ENCODE assay signal across 20 cellular contexts in genomic region chr17:53626286-53626685, GRCh38.
DNase-seq lines count a peak whose midpoint lies in the region; ATAC-seq and TF ChIP-seq lines count a peak whose summit lies in the region.
"Had no signal": no experiment of that assay in that cellular context is flagged by ENCODE, and none has a peak within 500 bp of the region (broad histone marks: within the 10 kb centered on the region; RNA-seq: fewer than 3 reads in every experiment).

No MANE protein-coding gene starts in this region.

- no peak for TF ChIP-seq CTCF in RWPE1 (conservative IDR thresholded peaks at IDR 0.05; ENCODE audit: low read depth)
- TF ChIP-seq CTCF in vagina (IDR thresholded peaks at IDR 0.05), result no peak

- no peak for TF ChIP-seq POLR2A in vagina (IDR thresholded peaks at IDR 0.05)

- CTCF ChIA-PET in RWPE1 (lab: Yijun Ruan, JAX), result no interaction called here
- CTCF ChIA-PET in activated CD8-positive, alpha-beta memory T cell treated with anti-CD3 and anti-CD28 coated beads, Interleukin-2, amount 10 ng/mL, durations not matched to agents 7 days and 5 days (lab: Charles Lee), result no interaction called here

- peak overlapping the region; percentile 75 for H3K4me2 ChIP-seq in skeletal muscle satellite cell (ENCODE audit: low read length)

- H3K9me3 Mint-ChIP-seq in activated CD8-positive, alpha-beta memory T cell treated with anti-CD3 and anti-CD28 coated beads, Interleukin-2, amount 10 ng/mL, durations not matched to agents 7 days and 5 days (ENCODE audit: low read depth), result peaks cover 8% of the 10 kb centered on the region
- H3K9me3 Mint-ChIP-seq: nephron progenitor cell had no signal

- no peaks in the 10 kb centered on the region for H3K9me3 ChIP-seq in skeletal muscle satellite cell (replicated peaks; ENCODE audit: low read length)
- H3K9me3 ChIP-seq in vagina, result no peaks in the 10 kb centered on the region
- H3K9me3 ChIP-seq: tibial nerve had no signal

- H3K27ac Mint-ChIP-seq in activated CD8-positive, alpha-beta memory T cell treated with anti-CD3 and anti-CD28 coated beads, Interleukin-2, amount 10 ng/mL, durations not matched to agents 7 days and 5 days, result no peak overlapping the region
- H3K27ac Mint-ChIP-seq: activated T-cell treated with anti-CD3 and anti-CD28 coated beads, Interleukin-2, amount 50 U/mL, for 72 hours; nephron progenitor cell had no signal

- no peak overlapping the region for H3K27ac ChIP-seq in RWPE1
- H3K27ac ChIP-seq in vagina, result no peak overlapping the region
- H3K27ac ChIP-seq: 22Rv1, cardiac muscle cell, tibial nerve had no signal

- peak; percentile 4 for DNase-seq in DMS 273 treated with DMSO at 0.1 percent for 48 hours (lab: John Stamatoyannopoulos, UW)
- no peak for DNase-seq in DMS 273 (lab: John Stamatoyannopoulos, UW; ENCODE audit: unreplicated experiment)
- DNase-seq in RWPE1 (ENCODE audit: low spot score), result peak; percentile 19
- DNase-seq in fibroblast of gingiva (ENCODE audit: low read depth), result peak; percentile 8
- DNase-seq in activated CD8-positive, alpha-beta memory T cell treated with anti-CD3 and anti-CD28 coated beads, Interleukin-2, amount 10 ng/mL, durations not matched to agents 7 days and 5 days, result no peak
- DNase-seq in vagina (ENCODE audit: extremely low spot score in 2 of 2), result no peak
- DNase-seq: activated CD4-positive, alpha-beta T cell treated with anti-CD3 and anti-CD28 coated beads for 1 hour; activated T-cell treated with anti-CD3 and anti-CD28 coated beads, Interleukin-2, amount 50 U/mL, for 72 hours; GOT3; islet precursor cell; NCI-H748 treated with DMSO at 0.1 percent for 48 hours; nephron progenitor cell; small intestine had no signal

- H3K4me1 ChIP-seq in skeletal muscle satellite cell (ENCODE audit: control insufficient read depth, insufficient read depth, low read length) (peaks cover 34% of the 10 kb centered on the region), vagina (no peaks in the 10 kb centered on the region)
- H3K4me1 ChIP-seq: tibial nerve had no signal

- POLR2A ChIA-PET in RWPE1 (lab: Yijun Ruan, JAX; ENCODE audit: low non-redundant PET), result no interaction called here

- H3K27me3 ChIP-seq in skeletal muscle satellite cell (ENCODE audit: control insufficient read depth, insufficient read depth, low read length) (no peaks in the 10 kb centered on the region), vagina (no peaks in the 10 kb centered on the region)
- H3K27me3 ChIP-seq: cardiac muscle cell, tibial nerve had no signal

- no peak overlapping the region for H3K4me3 ChIP-seq in skeletal muscle satellite cell (ENCODE audit: low read length)
- H3K4me3 ChIP-seq in vagina, result no peak overlapping the region
- H3K4me3 ChIP-seq: cardiac muscle cell, GM12878, tibial nerve had no signal

- H3K36me3 Mint-ChIP-seq in activated CD8-positive, alpha-beta memory T cell treated with anti-CD3 and anti-CD28 coated beads, Interleukin-2, amount 10 ng/mL, durations not matched to agents 7 days and 5 days, result no peaks in the 10 kb centered on the region

- H3K27me3 Mint-ChIP-seq in activated CD8-positive, alpha-beta memory T cell treated with anti-CD3 and anti-CD28 coated beads, Interleukin-2, amount 10 ng/mL, durations not matched to agents 7 days and 5 days, result no peaks in the 10 kb centered on the region

- no peaks in the 10 kb centered on the region for H3K36me3 ChIP-seq in skeletal muscle satellite cell (ENCODE audit: insufficient read depth, low read length)
- no peaks in the 10 kb centered on the region for H3K36me3 ChIP-seq in vagina
- H3K36me3 ChIP-seq: cardiac muscle cell, tibial nerve had no signal

- no peaks in the 10 kb centered on the region for H3K4me1 Mint-ChIP-seq in activated CD8-positive, alpha-beta memory T cell treated with anti-CD3 and anti-CD28 coated beads, Interleukin-2, amount 10 ng/mL, durations not matched to agents 7 days and 5 days

- H3K4me3 Mint-ChIP-seq in activated CD8-positive, alpha-beta memory T cell treated with anti-CD3 and anti-CD28 coated beads, Interleukin-2, amount 10 ng/mL, durations not matched to agents 7 days and 5 days, result no peak overlapping the region
- H3K4me3 Mint-ChIP-seq: activated T-cell treated with anti-CD3 and anti-CD28 coated beads, Interleukin-2, amount 50 U/mL, for 72 hours; nephron progenitor cell had no signal

- H3K9ac ChIP-seq in skeletal muscle satellite cell (ENCODE audit: low read depth, low read length), result peak overlapping the region; percentile 75

- no peak for ATAC-seq in activated CD8-positive, alpha-beta memory T cell treated with anti-CD3 and anti-CD28 coated beads, Interleukin-2, amount 10 ng/mL, durations not matched to agents 7 days and 5 days
- no peak for ATAC-seq in HG03432 (IDR thresholded peaks at IDR 0.05; ENCODE audit: unreplicated experiment)
- ATAC-seq: activated T-cell treated with anti-CD3 and anti-CD28 coated beads, Interleukin-2, amount 50 U/mL, for 72 hours; esophagus mucosa; GM12878 had no signal

- intact Hi-C loops in vagina (cut with DNase I), result no loop called here

Comparison
In these comparisons a context has a peak if more than half of its experiments do, and no peak if none do; other contexts are left out.
1. DNase-seq: peak in DMS 273 treated with DMSO at 0.1 percent for 48 hours (single experiment), RWPE1 (single experiment) and fibroblast of gingiva (single experiment); none in DMS 273 (single experiment), activated CD8-positive, alpha-beta memory T cell treated with anti-CD3 and anti-CD28 coated beads, Interleukin-2, amount 10 ng/mL, durations not matched to agents 7 days and 5 days (single experiment) and vagina (0 of 2).